8 cellular contexts compared by ENCODE assay signal in genomic region chr10:100999742-101000601, GRCh38. TPM values are rescaled to one million over a fixed set of nuclear protein-coding genes. Genes with fewer than 3 reads are reported as not detected.
A peak's percentile ranks its signal among the peaks of the same experiment; 100 is the strongest.
DNase-seq lines count a peak whose midpoint lies in the region; TF ChIP-seq lines count a peak whose summit lies in the region.

Gene LZTS2, plus strand, starts transcription at chr10:100999808. Its CDS starts 2,731 bp downstream, at chr10:101002539.

- POLR2A ChIA-PET in CD8-positive, alpha-beta memory T cell (lab: Charles Lee), result interaction anchor here (1.1 kb wide), 1 partner anchor 15 kb away, joined by 3 read pairs; no protein-coding TSS in a partner anchor

- H3K4me3 ChIP-seq in CD8-positive, alpha-beta memory T cell (ENCODE audit: low read length), result peak within 1 kb of the TSS; percentile 72
- peak within 1 kb of the TSS; percentile 74 for H3K4me3 ChIP-seq in iPS-11a (ENCODE audit: low read depth, low read length)
- H3K4me3 ChIP-seq in sigmoid colon, result peak within 1 kb of the TSS; percentile 80 to 90 (median 90)

- intact Hi-C loops in sigmoid colon (cut with DNase I), result loop anchor here (1.0 to 5.0 kb wide), 2 partner anchors 12 to 88 kb away; partner anchors contain the start of gene SLF2

- 3 to 6% methylated on average over 59 of the region's 59 CpGs for WGBS in sigmoid colon, 2 donors

- peak within 1 kb of the TSS; percentile 80 to 94 (median 92) for H3K27ac Mint-ChIP-seq in CD8-positive, alpha-beta memory T cell

- no peaks in the 10 kb centered on the region for H3K27me3 ChIP-seq in CD8-positive, alpha-beta memory T cell (ENCODE audit: insufficient read depth, low read length, poor library complexity, severe bottlenecking)
- no peaks in the 10 kb centered on the region for H3K27me3 ChIP-seq in sigmoid colon

- H3K9me3 ChIP-seq in CD8-positive, alpha-beta memory T cell (ENCODE audit: low read length), result no peaks in the 10 kb centered on the region
- no peaks in the 10 kb centered on the region for H3K9me3 ChIP-seq in sigmoid colon

- H3K4me3 Mint-ChIP-seq in CD8-positive, alpha-beta memory T cell, result peak within 1 kb of the TSS; percentile 85 to 99 (median 89)

- TF ChIP-seq CTCF in sigmoid colon (IDR thresholded peaks at IDR 0.05), result no peak

- no peaks in the 10 kb centered on the region for H3K27me3 Mint-ChIP-seq in CD8-positive, alpha-beta memory T cell

- no peaks in the 10 kb centered on the region for H3K36me3 ChIP-seq in CD8-positive, alpha-beta memory T cell (ENCODE audit: insufficient read depth, low read length)
- H3K36me3 ChIP-seq in sigmoid colon, result peaks cover 11 to 27% (median 18%) of the 10 kb centered on the region in 4 donors

- no peaks in the 10 kb centered on the region for H3K9me3 Mint-ChIP-seq in CD8-positive, alpha-beta memory T cell

- DNase-seq in CD8-positive, alpha-beta memory T cell, result no peak
- DNase-seq in HuH-7.5 (ENCODE audit: low spot score) (peak; percentile 76), astrocyte of the hippocampus (ENCODE audit: low read depth, low spot score) (peak; percentile 63), sigmoid colon (peak; percentile 74), NCI-H446 treated with DMSO at 0.1 percent for 48 hours (lab: John Stamatoyannopoulos, UW) (no peak), NCI-H526 treated with DMSO at 0.1 percent for 48 hours (lab: John Stamatoyannopoulos, UW) (no peak), NCI-H187 (lab: John Stamatoyannopoulos, UW) (no peak)

- TF ChIP-seq POLR2A in sigmoid colon (IDR thresholded peaks at IDR 0.05), result no peak

- no peak for TF ChIP-seq EP300 in sigmoid colon (IDR thresholded peaks at IDR 0.05)

- peak within 1 kb of the TSS; percentile 78 for H3K27ac ChIP-seq in CD8-positive, alpha-beta memory T cell (ENCODE audit: low read depth, low read length)
- peak within 1 kb of the TSS; percentile 99 to 100 (median 100) for H3K27ac ChIP-seq in sigmoid colon

- CTCF ChIA-PET in CD8-positive, alpha-beta memory T cell (lab: Charles Lee), result interaction anchor here (0.8 to 6.5 kb wide), 10 partner anchors 9 to 93 kb away, joined by 3 to 98 read pairs (median 4); partner anchors contain the start of genes MRPL43 and TWNK

- H3K4me1 Mint-ChIP-seq in CD8-positive, alpha-beta memory T cell, result peaks cover 21 to 35% (median 23%) of the 10 kb centered on the region in 3 donors

- H3K4me1 ChIP-seq in CD8-positive, alpha-beta memory T cell (ENCODE audit: insufficient read depth, low read length), result peaks cover 24% of the 10 kb centered on the region
- peaks cover 0 to 70% (median 57%) of the 10 kb centered on the region in 4 donors for H3K4me1 ChIP-seq in sigmoid colon

- peaks cover 0 to 21% (median 0%) of the 10 kb centered on the region in 3 donors for H3K36me3 Mint-ChIP-seq in CD8-positive, alpha-beta memory T cell

RNA-seq across cellular contexts. Expression of gene LZTS2, which starts in this region (rescaled TPM):
- total RNA-seq in CD8-positive, alpha-beta memory T cell, result 10 to 100 TPM; 10.9 to 11.5 TPM
- 19.7 TPM for polyA plus RNA-seq in CD8-positive, alpha-beta memory T cell
- total RNA-seq in sigmoid colon, result 100 to 1,000 TPM in 3 of 4 donors, 10 to 100 TPM in 1; 82.3 to 169 (median 116) TPM
- 10 to 100 TPM; 10.9 to 36.7 (median 23.4) TPM for polyA plus RNA-seq in sigmoid colon

Comparison
In these comparisons a context has a peak if more than half of its experiments do, and no peak if none do; other contexts are left out.
1. RNA of gene LZTS2 (total RNA-seq): 82.3 to 169 TPM in sigmoid colon; 10.9 to 11.5 TPM in CD8-positive, alpha-beta memory T cell; every median in the first group is over 4 times any median in the second.
2. DNase-seq: peak in HuH-7.5 (single experiment), astrocyte of the hippocampus (single experiment) and sigmoid colon (single experiment); none in CD8-positive, alpha-beta memory T cell (0 of 5), NCI-H446 treated with DMSO at 0.1 percent for 48 hours (single experiment), NCI-H526 treated with DMSO at 0.1 percent for 48 hours (single experiment) and NCI-H187 (0 of 2).
3. Peak in every context shown above with its lines, with median percentiles within 50 percentile points of each other: H3K4me3 ChIP-seq.